Comparison of ENCODE assay signal across 1 cellular context in genomic region chr1:114756949-114757454, GRCh38.
TF ChIP-seq lines count a peak whose summit lies in the region.

No MANE protein-coding gene starts in this region.

TF ChIP-seq in HepG2, 621 proteins besides CTCF, POLR2A, EP300 and RAD21 (continues in another document):
- 0 out of 2 replicates have a peak, but pooled peaks have one; percentile 36 for TF ChIP-seq RORA (CRISPR knock-in tag; IDR thresholded peaks at IDR 0.05)
- TF ChIP-seq SOX13 (IDR thresholded peaks at IDR 0.05): no peak
- TF ChIP-seq SOX13 (CRISPR knock-in tag; conservative IDR thresholded peaks at IDR 0.05 in 1 of 2, IDR thresholded peaks at IDR 0.05 in 1 of 2): 0 out of 4 replicates have a peak, but pooled peaks of 1 of the 2 experiments have one; percentile 6
- TF ChIP-seq ZNF776 (CRISPR knock-in tag; IDR thresholded peaks at IDR 0.05): no peak
- 0 out of 2 replicates have a peak, but pooled peaks have one; percentile 4 for TF ChIP-seq ZNF235 (CRISPR knock-in tag; IDR thresholded peaks at IDR 0.05; ENCODE audit: borderline replicate concordance)
- TF ChIP-seq MYC (CRISPR knock-in tag; IDR thresholded peaks at IDR 0.05; ENCODE audit: borderline replicate concordance): peak; percentile 43; the same call in 1 of the 2 replicates
- 0 out of 2 replicates have a peak, but pooled peaks have one; percentile 34 for TF ChIP-seq TBP (CRISPR knock-in tag; IDR thresholded peaks at IDR 0.05)
- TF ChIP-seq PAWR (CRISPR knock-in tag; IDR thresholded peaks at IDR 0.05; ENCODE audit: borderline replicate concordance): no peak
- TF ChIP-seq ZNF713 (CRISPR knock-in tag; IDR thresholded peaks at IDR 0.05): no peak
- no peak; the same call in 1 of the 2 replicates for TF ChIP-seq KLF6 (CRISPR knock-in tag; IDR thresholded peaks at IDR 0.05)
- TF ChIP-seq CEBPG (CRISPR knock-in tag; IDR thresholded peaks at IDR 0.05): peak; percentile 77
- 0 out of 2 replicates have a peak, but pooled peaks have one; percentile 6 for TF ChIP-seq ZMYM3 (CRISPR knock-in tag; IDR thresholded peaks at IDR 0.05)
- 0 out of 2 replicates have a peak, but pooled peaks have one; percentile 60 for TF ChIP-seq KDM5B (CRISPR knock-in tag; IDR thresholded peaks at IDR 0.05; ENCODE audit: borderline replicate concordance)
- 0 out of 2 replicates have a peak, but pooled peaks have one; percentile 26 for TF ChIP-seq ZNF777 (CRISPR knock-in tag; IDR thresholded peaks at IDR 0.05)
- TF ChIP-seq ZNF326 (CRISPR knock-in tag; IDR thresholded peaks at IDR 0.05; ENCODE audit: borderline replicate concordance): no peak
- TF ChIP-seq ZBTB21 (CRISPR knock-in tag; IDR thresholded peaks at IDR 0.05): no peak
- TF ChIP-seq ZFAT (CRISPR knock-in tag; conservative IDR thresholded peaks at IDR 0.05): no peak
- TF ChIP-seq BORCS8-MEF2B (CRISPR knock-in tag; IDR thresholded peaks at IDR 0.05): no peak
- TF ChIP-seq SKI (IDR thresholded peaks at IDR 0.05; ENCODE audit: partially characterized antibody): no peak
- 0 out of 2 replicates have a peak, but pooled peaks have one; percentile 16 for TF ChIP-seq ZBTB26 (CRISPR knock-in tag; IDR thresholded peaks at IDR 0.05; ENCODE audit: borderline replicate concordance)
- TF ChIP-seq HNRNPLL (IDR thresholded peaks at IDR 0.05; ENCODE audit: low read depth, low read length, poor library complexity, severe bottlenecking): no peak
- TF ChIP-seq IKZF1 (IDR thresholded peaks at IDR 0.05): no peak
- no peak for TF ChIP-seq SAFB2 (CRISPR knock-in tag; IDR thresholded peaks at IDR 0.05; ENCODE audit: borderline replicate concordance, low read depth)
- TF ChIP-seq ESRRA (CRISPR knock-in tag; IDR thresholded peaks at IDR 0.05; ENCODE audit: low read depth): no peak
- TF ChIP-seq JUND (CRISPR knock-in tag; IDR thresholded peaks at IDR 0.05): 0 out of 2 replicates have a peak, but pooled peaks have one; percentile 16
- TF ChIP-seq LCORL (IDR thresholded peaks at IDR 0.05): no peak
- TF ChIP-seq LCORL (CRISPR knock-in tag; IDR thresholded peaks at IDR 0.05): 0 out of 2 replicates have a peak, but pooled peaks have one; percentile 17
- no peak for TF ChIP-seq ZNF629 (CRISPR knock-in tag; conservative IDR thresholded peaks at IDR 0.05)
- TF ChIP-seq MIER2 (CRISPR knock-in tag; IDR thresholded peaks at IDR 0.05): no peak
- TF ChIP-seq TFDP2 (CRISPR knock-in tag; IDR thresholded peaks at IDR 0.05): peak; percentile 34; the same call in 1 of the 2 replicates
- peak; percentile 89 for TF ChIP-seq CEBPB (IDR thresholded peaks at IDR 0.05; ENCODE audit: borderline replicate concordance, low read depth, low read length)
- peak; percentile 59; the same call in 1 of the 2 replicates for TF ChIP-seq ZNF275 (CRISPR knock-in tag; IDR thresholded peaks at IDR 0.05; ENCODE audit: borderline replicate concordance)
- TF ChIP-seq ETS1 (CRISPR knock-in tag; IDR thresholded peaks at IDR 0.05): no peak
- no peak for TF ChIP-seq ZNF546 (CRISPR knock-in tag; conservative IDR thresholded peaks at IDR 0.05)
- no peak for TF ChIP-seq PLSCR1 (CRISPR knock-in tag; IDR thresholded peaks at IDR 0.05; ENCODE audit: borderline replicate concordance)
- 0 out of 2 replicates have a peak, but pooled peaks have one; percentile 2 for TF ChIP-seq HDAC1 (CRISPR knock-in tag; IDR thresholded peaks at IDR 0.05)
- TF ChIP-seq IKZF5 (CRISPR knock-in tag; IDR thresholded peaks at IDR 0.05): no peak
- no peak for TF ChIP-seq ZNF781 (CRISPR knock-in tag; IDR thresholded peaks at IDR 0.05; ENCODE audit: borderline replicate concordance, not compliant biosample characterization)
- TF ChIP-seq ZNF431 (CRISPR knock-in tag; IDR thresholded peaks at IDR 0.05; ENCODE audit: borderline replicate concordance, low read depth): 0 out of 2 replicates have a peak, but pooled peaks have one; percentile 51
- no peak for TF ChIP-seq ZNF839 (CRISPR knock-in tag; IDR thresholded peaks at IDR 0.05; ENCODE audit: borderline replicate concordance)
- TF ChIP-seq KLF12 (CRISPR knock-in tag; IDR thresholded peaks at IDR 0.05; ENCODE audit: borderline replicate concordance): 0 out of 2 replicates have a peak, but pooled peaks have one; percentile 22
- no peak for TF ChIP-seq SOX5 (CRISPR knock-in tag; IDR thresholded peaks at IDR 0.05; ENCODE audit: borderline replicate concordance)
- TF ChIP-seq ASH2L (IDR thresholded peaks at IDR 0.05; ENCODE audit: insufficient read length, low read depth, low read length): peak; percentile 12
- TF ChIP-seq GTF3A (CRISPR knock-in tag; conservative IDR thresholded peaks at IDR 0.05): peak; percentile 10; the same call in 1 of the 2 replicates
- TF ChIP-seq ZBTB7B (CRISPR knock-in tag; IDR thresholded peaks at IDR 0.05): 0 out of 2 replicates have a peak, but pooled peaks have one; percentile 22
- no peak for TF ChIP-seq RCOR2 (CRISPR knock-in tag; IDR thresholded peaks at IDR 0.05)
- no peak for TF ChIP-seq FOXO4 (CRISPR knock-in tag; conservative IDR thresholded peaks at IDR 0.05)
- TF ChIP-seq HMGXB3 (CRISPR knock-in tag; IDR thresholded peaks at IDR 0.05; ENCODE audit: borderline replicate concordance): no peak
- no peak for TF ChIP-seq NR2F6 (IDR thresholded peaks at IDR 0.05)
- no peak for TF ChIP-seq NR2F6 (CRISPR knock-in tag; IDR thresholded peaks at IDR 0.05)
- 0 out of 2 replicates have a peak, but pooled peaks have one; percentile 43 for TF ChIP-seq TIGD3 (CRISPR knock-in tag; IDR thresholded peaks at IDR 0.05; ENCODE audit: borderline replicate concordance)
- no peak for TF ChIP-seq NONO (IDR thresholded peaks at IDR 0.05)
- TF ChIP-seq NONO (CRISPR knock-in tag; conservative IDR thresholded peaks at IDR 0.05): no peak
- no peak for TF ChIP-seq FOXK1 (CRISPR knock-in tag; IDR thresholded peaks at IDR 0.05; ENCODE audit: borderline replicate concordance, low read depth)
- no peak for TF ChIP-seq ZSCAN9 (CRISPR knock-in tag; IDR thresholded peaks at IDR 0.05; ENCODE audit: borderline replicate concordance)
- 0 out of 4 replicates have a peak, but pooled peaks of 1 of the 2 experiments have one; percentile 4 for TF ChIP-seq KLF16 (CRISPR knock-in tag; IDR thresholded peaks at IDR 0.05)
- 0 out of 2 replicates have a peak, but pooled peaks have one; percentile 14 for TF ChIP-seq ZNF264 (CRISPR knock-in tag; IDR thresholded peaks at IDR 0.05)
- no peak for TF ChIP-seq GTF2F1 (IDR thresholded peaks at IDR 0.05; ENCODE audit: low read length)
- TF ChIP-seq MAF1 (CRISPR knock-in tag; IDR thresholded peaks at IDR 0.05; ENCODE audit: borderline replicate concordance): 0 out of 2 replicates have a peak, but pooled peaks have one; percentile 40
